Comparison of ENCODE assay signal across 1 cellular context in the genomic region with DNA sequence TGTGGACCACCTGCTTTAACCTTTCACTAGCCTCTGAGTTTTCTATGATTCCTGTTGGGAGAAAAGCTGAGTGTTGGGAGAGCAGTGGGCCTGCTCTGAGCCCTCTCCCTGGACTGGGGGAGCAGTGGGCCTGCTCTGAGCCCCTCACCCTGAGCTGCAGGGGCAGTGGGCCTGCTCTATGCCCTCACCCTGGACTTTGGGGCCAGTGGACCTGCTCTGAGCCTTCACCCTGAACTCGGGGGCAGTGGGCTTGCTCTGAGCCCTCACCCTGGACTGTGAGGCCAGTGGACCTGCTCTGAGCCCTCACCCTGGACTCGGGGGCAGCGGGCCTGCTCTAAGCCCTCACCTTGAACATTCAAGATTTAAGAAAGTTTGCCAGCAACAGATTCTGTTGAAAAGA.
TF ChIP-seq lines count a peak whose summit lies in the region.

No MANE protein-coding gene starts in this region.

TF ChIP-seq in HepG2, 621 proteins besides CTCF, POLR2A, EP300 and RAD21:
- TF ChIP-seq HNF4A (CRISPR knock-in tag; IDR thresholded peaks at IDR 0.05) (0 out of 2 replicates have a peak, but pooled peaks have one; percentile 7), ZBTB7A (CRISPR knock-in tag; IDR thresholded peaks at IDR 0.05) (0 out of 2 replicates have a peak, but pooled peaks have one; percentile 44)
- TF ChIP-seq, protein P1, sequence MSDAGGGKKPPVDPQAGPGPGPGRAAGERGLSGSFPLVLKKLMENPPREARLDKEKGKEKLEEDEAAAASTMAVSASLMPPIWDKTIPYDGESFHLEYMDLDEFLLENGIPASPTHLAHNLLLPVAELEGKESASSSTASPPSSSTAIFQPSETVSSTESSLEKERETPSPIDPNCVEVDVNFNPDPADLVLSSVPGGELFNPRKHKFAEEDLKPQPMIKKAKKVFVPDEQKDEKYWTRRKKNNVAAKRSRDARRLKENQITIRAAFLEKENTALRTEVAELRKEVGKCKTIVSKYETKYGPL (CRISPR knock-in tag; IDR thresholded peaks at IDR 0.05), result no peak
TF ChIP-seq in HepG2: peak in this region for 2.
